2 cellular contexts compared by ENCODE assay signal in the genomic region with DNA sequence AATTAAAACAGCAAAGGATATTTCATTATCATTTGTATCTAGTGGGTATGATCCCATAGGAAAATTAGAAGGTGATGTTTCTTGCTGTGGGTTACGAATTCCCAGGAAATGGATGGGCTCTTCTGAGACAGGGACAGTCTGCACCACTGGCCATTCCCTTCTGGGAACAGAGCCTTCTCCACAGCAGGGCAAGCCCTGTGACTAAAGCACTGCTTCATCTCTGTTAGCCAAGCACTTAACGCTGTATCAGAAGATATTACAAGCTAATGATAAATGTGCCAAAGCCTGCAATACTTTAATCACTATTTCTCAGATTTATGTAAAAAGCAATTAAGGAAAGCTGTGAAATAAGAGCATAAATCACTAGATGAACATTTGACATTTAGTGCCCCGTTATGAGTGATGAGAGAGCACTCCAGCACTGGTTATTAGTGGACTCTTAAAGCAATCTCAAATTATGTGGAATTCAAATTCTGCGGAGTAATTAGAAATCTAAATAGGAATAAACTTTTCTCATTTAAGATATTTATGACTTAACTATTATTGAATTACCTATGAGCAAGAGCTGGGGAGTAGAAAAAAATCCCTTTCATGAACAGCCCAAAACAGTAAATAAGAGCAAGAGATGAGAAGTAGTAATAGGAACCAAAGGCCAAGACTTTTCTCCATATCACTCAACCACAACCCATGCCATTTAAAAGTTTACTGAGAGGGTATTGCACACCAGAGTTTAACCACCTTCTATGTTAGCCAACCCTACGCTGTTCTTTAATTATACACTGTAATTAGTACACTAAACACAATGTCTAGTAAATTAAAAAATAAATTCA.
TF ChIP-seq lines count a peak whose summit lies in the region.

No MANE protein-coding gene starts in this region.

TF ChIP-seq in HEK293, 187 proteins besides CTCF, POLR2A, EP300 and RAD21:
- peak; percentile 31; the same call in 1 of the 2 replicates for TF ChIP-seq ZNF341 (tag by site-specific recombination; IDR thresholded peaks at IDR 0.05; ENCODE audit: low read depth)
- peak; percentile 33; the same call in 1 of the 2 replicates for TF ChIP-seq ZEB2 (tag by site-specific recombination; IDR thresholded peaks at IDR 0.05)
- no peak for TF ChIP-seq ZNF629 (tag by site-specific recombination; IDR thresholded peaks at IDR 0.05)
- 0 out of 2 replicates have a peak, but pooled peaks have one; percentile 72 for TF ChIP-seq ZSCAN16 (tag by site-specific recombination; IDR thresholded peaks at IDR 0.05)
- no peak for TF ChIP-seq SETDB1 (IDR thresholded peaks at IDR 0.05; ENCODE audit: insufficient read length, low read length)
- no peak for TF ChIP-seq ZNF701 (tag by site-specific recombination; IDR thresholded peaks at IDR 0.05)
- TF ChIP-seq ZNF416 (tag by site-specific recombination; IDR thresholded peaks at IDR 0.05): no peak
- TF ChIP-seq, protein P1, sequence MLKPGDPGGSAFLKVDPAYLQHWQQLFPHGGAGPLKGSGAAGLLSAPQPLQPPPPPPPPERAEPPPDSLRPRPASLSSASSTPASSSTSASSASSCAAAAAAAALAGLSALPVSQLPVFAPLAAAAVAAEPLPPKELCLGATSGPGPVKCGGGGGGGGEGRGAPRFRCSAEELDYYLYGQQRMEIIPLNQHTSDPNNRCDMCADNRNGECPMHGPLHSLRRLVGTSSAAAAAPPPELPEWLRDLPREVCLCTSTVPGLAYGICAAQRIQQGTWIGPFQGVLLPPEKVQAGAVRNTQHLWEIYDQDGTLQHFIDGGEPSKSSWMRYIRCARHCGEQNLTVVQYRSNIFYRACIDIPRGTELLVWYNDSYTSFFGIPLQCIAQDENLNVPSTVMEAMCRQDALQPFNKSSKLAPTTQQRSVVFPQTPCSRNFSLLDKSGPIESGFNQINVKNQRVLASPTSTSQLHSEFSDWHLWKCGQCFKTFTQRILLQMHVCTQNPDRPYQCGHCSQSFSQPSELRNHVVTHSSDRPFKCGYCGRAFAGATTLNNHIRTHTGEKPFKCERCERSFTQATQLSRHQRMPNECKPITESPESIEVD (tag by site-specific recombination; IDR thresholded peaks at IDR 0.05): peak; percentile 73
- TF ChIP-seq ZSCAN23 (tag by site-specific recombination; IDR thresholded peaks at IDR 0.05): no peak
- no peak for TF ChIP-seq ZNF776 (tag by site-specific recombination; IDR thresholded peaks at IDR 0.05; ENCODE audit: borderline replicate concordance)
- no peak for TF ChIP-seq ZNF692 (tag by site-specific recombination; IDR thresholded peaks at IDR 0.05)
- no peak for TF ChIP-seq GLI2 (tag by site-specific recombination; IDR thresholded peaks at IDR 0.05; ENCODE audit: borderline replicate concordance, low read depth)

TF ChIP-seq in GM12878, 131 proteins besides CTCF, POLR2A, EP300 and RAD21 (continued from another document):
- no peak for TF ChIP-seq CBFB (IDR thresholded peaks at IDR 0.05; ENCODE audit: low read depth)
- no peak for TF ChIP-seq HSF1 (IDR thresholded peaks at IDR 0.05; ENCODE audit: low read depth, low read length)
- no peak for TF ChIP-seq BCL3 (IDR thresholded peaks at IDR 0.05; ENCODE audit: borderline replicate concordance, insufficient read depth, low read depth, low read length, poor library complexity, severe bottlenecking)
- TF ChIP-seq NFIC (IDR thresholded peaks at IDR 0.05; ENCODE audit: low read depth, low read length): no peak
- TF ChIP-seq ZNF622 (IDR thresholded peaks at IDR 0.05): no peak
- no peak for TF ChIP-seq ESRRA (IDR thresholded peaks at IDR 0.05; ENCODE audit: low read length)
- no peak for TF ChIP-seq STAT1 (conservative IDR thresholded peaks at IDR 0.05)
- TF ChIP-seq PKNOX1 (IDR thresholded peaks at IDR 0.05): no peak
- TF ChIP-seq BMI1 (IDR thresholded peaks at IDR 0.05; ENCODE audit: borderline replicate concordance): no peak
- TF ChIP-seq ZNF384 (IDR thresholded peaks at IDR 0.05; ENCODE audit: borderline replicate concordance, low read depth, low read length): no peak
- TF ChIP-seq EZH2 (IDR thresholded peaks at IDR 0.05; ENCODE audit: borderline replicate concordance, control insufficient read depth, low read depth, low read length): no peak
